ENCODE assay signal across 2 cellular contexts in genomic region chr4:173095022-173095421, GRCh38.
A peak's percentile ranks its signal among the peaks of the same experiment; 100 is the strongest.
TF ChIP-seq lines count a peak whose summit lies in the region.

No MANE protein-coding gene starts in this region.

TF ChIP-seq in IMR-90, 13 proteins besides CTCF, POLR2A, EP300 and RAD21:
- TF ChIP-seq RCOR1 (IDR thresholded peaks at IDR 0.05; ENCODE audit: insufficient replicate concordance, low read length) (no peak), MXI1 (IDR thresholded peaks at IDR 0.05; ENCODE audit: borderline replicate concordance, low read depth, low read length) (no peak), SMC3 (IDR thresholded peaks at IDR 0.05; ENCODE audit: low read depth, low read length) (no peak), RFX5 (IDR thresholded peaks at IDR 0.05; ENCODE audit: low read depth, low read length) (no peak), NFE2L2 (IDR thresholded peaks at IDR 0.05; ENCODE audit: low read depth, low read length) (no peak), MAZ (IDR thresholded peaks at IDR 0.05; ENCODE audit: borderline replicate concordance, low read depth, low read length) (no peak), FOS (IDR thresholded peaks at IDR 0.05; ENCODE audit: low read depth, low read length) (no peak)
- TF ChIP-seq, protein P1, sequence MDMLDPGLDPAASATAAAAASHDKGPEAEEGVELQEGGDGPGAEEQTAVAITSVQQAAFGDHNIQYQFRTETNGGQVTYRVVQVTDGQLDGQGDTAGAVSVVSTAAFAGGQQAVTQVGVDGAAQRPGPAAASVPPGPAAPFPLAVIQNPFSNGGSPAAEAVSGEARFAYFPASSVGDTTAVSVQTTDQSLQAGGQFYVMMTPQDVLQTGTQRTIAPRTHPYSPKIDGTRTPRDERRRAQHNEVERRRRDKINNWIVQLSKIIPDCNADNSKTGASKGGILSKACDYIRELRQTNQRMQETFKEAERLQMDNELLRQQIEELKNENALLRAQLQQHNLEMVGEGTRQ (IDR thresholded peaks at IDR 0.05; ENCODE audit: low read depth, low read length) = no peak

TF ChIP-seq in K562, 482 proteins besides CTCF, POLR2A, EP300 and RAD21:
- TF ChIP-seq, protein P2, sequence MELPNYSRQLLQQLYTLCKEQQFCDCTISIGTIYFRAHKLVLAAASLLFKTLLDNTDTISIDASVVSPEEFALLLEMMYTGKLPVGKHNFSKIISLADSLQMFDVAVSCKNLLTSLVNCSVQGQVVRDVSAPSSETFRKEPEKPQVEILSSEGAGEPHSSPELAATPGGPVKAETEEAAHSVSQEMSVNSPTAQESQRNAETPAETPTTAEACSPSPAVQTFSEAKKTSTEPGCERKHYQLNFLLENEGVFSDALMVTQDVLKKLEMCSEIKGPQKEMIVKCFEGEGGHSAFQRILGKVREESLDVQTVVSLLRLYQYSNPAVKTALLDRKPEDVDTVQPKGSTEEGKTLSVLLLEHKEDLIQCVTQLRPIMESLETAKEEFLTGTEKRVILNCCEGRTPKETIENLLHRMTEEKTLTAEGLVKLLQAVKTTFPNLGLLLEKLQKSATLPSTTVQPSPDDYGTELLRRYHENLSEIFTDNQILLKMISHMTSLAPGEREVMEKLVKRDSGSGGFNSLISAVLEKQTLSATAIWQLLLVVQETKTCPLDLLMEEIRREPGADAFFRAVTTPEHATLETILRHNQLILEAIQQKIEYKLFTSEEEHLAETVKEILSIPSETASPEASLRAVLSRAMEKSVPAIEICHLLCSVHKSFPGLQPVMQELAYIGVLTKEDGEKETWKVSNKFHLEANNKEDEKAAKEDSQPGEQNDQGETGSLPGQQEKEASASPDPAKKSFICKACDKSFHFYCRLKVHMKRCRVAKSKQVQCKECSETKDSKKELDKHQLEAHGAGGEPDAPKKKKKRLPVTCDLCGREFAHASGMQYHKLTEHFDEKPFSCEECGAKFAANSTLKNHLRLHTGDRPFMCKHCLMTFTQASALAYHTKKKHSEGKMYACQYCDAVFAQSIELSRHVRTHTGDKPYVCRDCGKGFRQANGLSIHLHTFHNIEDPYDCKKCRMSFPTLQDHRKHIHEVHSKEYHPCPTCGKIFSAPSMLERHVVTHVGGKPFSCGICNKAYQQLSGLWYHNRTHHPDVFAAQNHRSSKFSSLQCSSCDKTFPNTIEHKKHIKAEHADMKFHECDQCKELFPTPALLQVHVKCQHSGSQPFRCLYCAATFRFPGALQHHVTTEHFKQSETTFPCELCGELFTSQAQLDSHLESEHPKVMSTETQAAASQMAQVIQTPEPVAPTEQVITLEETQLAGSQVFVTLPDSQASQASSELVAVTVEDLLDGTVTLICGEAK (IDR thresholded peaks at IDR 0.05) = 0 out of 2 replicates have a peak, but pooled peaks have one; percentile 31
- TF ChIP-seq, protein P2 (CRISPR knock-in tag; IDR thresholded peaks at IDR 0.05) = no peak
- TF ChIP-seq ZNF253 (CRISPR knock-in tag; conservative IDR thresholded peaks at IDR 0.05) (no peak), KDM1A (IDR thresholded peaks at IDR 0.05) (no peak)
